Comparison of ENCODE assay signal across 23 cellular contexts in the genomic region with DNA sequence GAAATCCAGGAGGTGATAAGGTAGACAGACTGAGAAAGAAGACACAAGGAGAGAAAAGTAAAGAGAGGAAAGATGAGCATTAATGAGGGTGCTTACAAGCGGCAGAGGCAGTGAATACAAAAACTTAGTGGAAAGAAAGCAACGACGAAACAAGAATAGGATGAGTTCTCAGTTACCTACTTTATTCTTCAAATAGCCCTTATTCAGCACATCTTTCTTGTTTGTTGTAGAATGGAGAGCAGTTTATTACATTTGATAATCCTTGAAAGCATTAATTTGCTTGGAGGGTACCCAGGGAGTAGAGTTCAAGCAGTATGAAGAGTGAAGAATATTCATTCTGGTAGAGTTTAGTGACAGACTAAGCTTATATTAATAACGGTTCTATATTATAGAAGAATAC. TPM values are rescaled to one million over a fixed set of nuclear protein-coding genes. Genes with fewer than 3 reads are reported as not detected.
A peak's percentile ranks its signal among the peaks of the same experiment; 100 is the strongest.
DNase-seq lines count a peak whose midpoint lies in the region; ATAC-seq and TF ChIP-seq lines count a peak whose summit lies in the region.
"Had no signal": no experiment of that assay in that cellular context is flagged by ENCODE, and none has a peak within 500 bp of the region (broad histone marks: within the 10 kb centered on the region; RNA-seq: fewer than 3 reads in every experiment).

No MANE protein-coding gene starts in this region.

- H3K9me3 ChIP-seq in Panc1 (ENCODE audit: control insufficient read depth, insufficient read depth, low read depth, low read length) (no peaks in the 10 kb centered on the region), mucosa of descending colon (no peaks in the 10 kb centered on the region)

- H3K4me3 Mint-ChIP-seq in natural killer cell = no peak overlapping the region
- H3K4me3 Mint-ChIP-seq in natural killer cell treated with Interleukin-12 subunit alpha and Interleukin-12 subunit beta and Interleukin-15 and Interleukin-18, amount 100 ng/mL, for 72 hours = no peak overlapping the region
- H3K4me3 Mint-ChIP-seq in chondrocyte (ENCODE audit: unreplicated experiment) = no peak overlapping the region
- no peak overlapping the region for H3K4me3 Mint-ChIP-seq in type B pancreatic cell
- H3K4me3 Mint-ChIP-seq: IgD-negative memory B cell had no signal

- H3K36me3 Mint-ChIP-seq in natural killer cell (no peaks in the 10 kb centered on the region), chondrocyte (ENCODE audit: low read depth) (no peaks in the 10 kb centered on the region), type B pancreatic cell (peaks cover 8% of the 10 kb centered on the region)
- no peaks in the 10 kb centered on the region for H3K36me3 Mint-ChIP-seq in natural killer cell treated with Interleukin-12 subunit alpha and Interleukin-12 subunit beta and Interleukin-15 and Interleukin-18, amount 100 ng/mL, for 72 hours
- H3K36me3 Mint-ChIP-seq: IgD-negative memory B cell had no signal

- POLR2A ChIA-PET in Panc1 (lab: Charles Lee) = no interaction called here

- DNase-seq in natural killer cell = no peak
- DNase-seq in natural killer cell treated with Interleukin-12 subunit alpha and Interleukin-12 subunit beta and Interleukin-15 and Interleukin-18, amount 100 ng/mL, for 72 hours (ENCODE audit: low spot score) = no peak
- no peak for DNase-seq in Panc1 (ENCODE audit: low read depth, low spot score)
- no peak for DNase-seq in chondrocyte (ENCODE audit: low spot score)
- DNase-seq in type B pancreatic cell (ENCODE audit: extremely low spot score, unreplicated experiment) = no peak
- no peak for DNase-seq in mucosa of descending colon
- no peak for DNase-seq in AML-193 (lab: John Stamatoyannopoulos, UW)
- DNase-seq in activated naive CD4-positive, alpha-beta T cell treated with Interleukin-2 at 50 U/mL for 16 hours = no peak
- DNase-seq: ACHN; DMS53; H7; NCI-H1048; NCI-H1417; NCI-H1694; NCI-H2029 treated with DMSO at 0.1 percent for 48 hours; NCI-H446 treated with DMSO at 0.1 percent for 48 hours; NCI-H526; NCI-H82; NK-92 treated with Interleukin-12 subunit alpha and Interleukin-12 subunit beta, amount 100 ng/mL, for 24 hours; SIG-M5 had no signal

- H3K4me3 ChIP-seq in Panc1 (ENCODE audit: low read depth in 2 of 2, low read length in 2 of 2) = no peak overlapping the region
- no peak overlapping the region for H3K4me3 ChIP-seq in mucosa of descending colon
- H3K4me3 ChIP-seq: SK-N-MC had no signal

- H3K27ac Mint-ChIP-seq in natural killer cell (peak overlapping the region; percentile 6), chondrocyte (ENCODE audit: unreplicated experiment) (peak overlapping the region; percentile 29), type B pancreatic cell (peak overlapping the region; percentile 16)
- H3K27ac Mint-ChIP-seq in natural killer cell treated with Interleukin-12 subunit alpha and Interleukin-12 subunit beta and Interleukin-15 and Interleukin-18, amount 100 ng/mL, for 72 hours = no peak overlapping the region

- H3K27me3 Mint-ChIP-seq in natural killer cell (ENCODE audit: low read depth in 2 of 2) (no peaks in the 10 kb centered on the region), chondrocyte (ENCODE audit: low read depth) (no peaks in the 10 kb centered on the region), type B pancreatic cell (no peaks in the 10 kb centered on the region)
- no peaks in the 10 kb centered on the region for H3K27me3 Mint-ChIP-seq in natural killer cell treated with Interleukin-12 subunit alpha and Interleukin-12 subunit beta and Interleukin-15 and Interleukin-18, amount 100 ng/mL, for 72 hours
- H3K27me3 Mint-ChIP-seq: IgD-negative memory B cell had no signal

- TSS peak; percentile 39 for BruUV-seq in Panc1 (replicated peaks; lab: Mats Ljungman, UMichigan)

- intact Hi-C loops in natural killer cell (cut with micrococcal nuclease) (no loop called here), Panc1 (cut with micrococcal nuclease; ENCODE audit: unreplicated experiment) (no loop called here), mucosa of descending colon (cut with DNase I, micrococcal nuclease) (no loop called here)

- CTCF ChIA-PET in Panc1 (lab: Charles Lee) = no interaction called here

- no peaks in the 10 kb centered on the region for H3K9me3 Mint-ChIP-seq in natural killer cell
- no peaks in the 10 kb centered on the region for H3K9me3 Mint-ChIP-seq in natural killer cell treated with Interleukin-12 subunit alpha and Interleukin-12 subunit beta and Interleukin-15 and Interleukin-18, amount 100 ng/mL, for 72 hours
- H3K9me3 Mint-ChIP-seq in chondrocyte (ENCODE audit: low read depth) = no peaks in the 10 kb centered on the region
- no peaks in the 10 kb centered on the region for H3K9me3 Mint-ChIP-seq in type B pancreatic cell
- H3K9me3 Mint-ChIP-seq: IgD-negative memory B cell had no signal

- H3K36me3 ChIP-seq in Panc1 (ENCODE audit: control insufficient read depth, insufficient read depth, low read length) = no peaks in the 10 kb centered on the region
- no peaks in the 10 kb centered on the region for H3K36me3 ChIP-seq in mucosa of descending colon (ENCODE audit: low read depth)

- H3K4me1 Mint-ChIP-seq in natural killer cell = peaks cover 41 to 56% of the 10 kb centered on the region in 2 donors
- H3K4me1 Mint-ChIP-seq in natural killer cell treated with Interleukin-12 subunit alpha and Interleukin-12 subunit beta and Interleukin-15 and Interleukin-18, amount 100 ng/mL, for 72 hours (ENCODE audit: low read depth in 2 of 2) = peaks cover 23 to 28% of the 10 kb centered on the region in 2 donors
- peaks cover 39% of the 10 kb centered on the region for H3K4me1 Mint-ChIP-seq in chondrocyte (ENCODE audit: low read depth)
- peaks cover 16% of the 10 kb centered on the region for H3K4me1 Mint-ChIP-seq in type B pancreatic cell (ENCODE audit: unreplicated experiment)

- in situ Hi-C loops in Panc1 (cut with HindIII; ENCODE audit: low pct_unique_long_range_greater_than_20kb, low sequenced_read_pairs) = no loop called here

- H3K27me3 ChIP-seq in Panc1 (ENCODE audit: control insufficient read depth, insufficient read depth, low read length) = no peaks in the 10 kb centered on the region

- ATAC-seq in natural killer cell (no peak), Panc1 (no peak), mucosa of descending colon (no peak)
- no peak for ATAC-seq in natural killer cell treated with Interleukin-12 subunit alpha and Interleukin-12 subunit beta and Interleukin-15 and Interleukin-18, amount 100 ng/mL, for 72 hours

- TF ChIP-seq CTCF in natural killer cell (IDR thresholded peaks at IDR 0.05) (no peak), Panc1 (IDR thresholded peaks at IDR 0.05) (no peak), chondrocyte (IDR thresholded peaks at IDR 0.05) (no peak), type B pancreatic cell (conservative IDR thresholded peaks at IDR 0.05) (no peak), mucosa of descending colon (IDR thresholded peaks at IDR 0.05) (no peak)

- H3K4me1 ChIP-seq in Panc1 (ENCODE audit: control insufficient read depth, insufficient read depth, low read length) (peaks cover 4% of the 10 kb centered on the region), mucosa of descending colon (ENCODE audit: low read depth) (no peaks in the 10 kb centered on the region)

- no peak overlapping the region for H3K27ac ChIP-seq in Panc1 (ENCODE audit: low read length)
- H3K27ac ChIP-seq: RWPE1, SK-N-MC had no signal

RNA-seq across cellular contexts. Expression of a gene that starts 22.4 kb away (rescaled TPM):
- total RNA-seq in natural killer cell = 100 to 1,000 TPM; 138 to 176 (median 165) TPM
- 100 to 1,000 TPM; 192 to 217 TPM for total RNA-seq in natural killer cell treated with Interleukin-12 subunit alpha and Interleukin-12 subunit beta and Interleukin-15 and Interleukin-18, amount 100 ng/mL, for 72 hours
- 120 TPM for total RNA-seq in Panc1 (2021; ENCODE audit: unreplicated experiment)
- 65.0 TPM for polyA plus RNA-seq in Panc1 (2012; ENCODE audit: insufficient read length)
- total RNA-seq in chondrocyte = 150 to 151 TPM (median 151 TPM) in 3 replicates
- total RNA-seq in type B pancreatic cell (ENCODE audit: low replicate concordance) = 120 and 126 TPM in 2 replicates
- total RNA-seq in mucosa of descending colon = 100 to 1,000 TPM; 108 to 142 (median 112) TPM

Comparison
In these comparisons a context has a peak if more than half of its experiments do, and no peak if none do; other contexts are left out.
1. H3K27ac Mint-ChIP-seq: peak in natural killer cell (2 of 2), chondrocyte (single experiment) and type B pancreatic cell (single experiment); none in natural killer cell treated with Interleukin-12 subunit alpha and Interleukin-12 subunit beta and Interleukin-15 and Interleukin-18, amount 100 ng/mL, for 72 hours (0 of 2).